Comparison of ENCODE assay signal across 32 cellular contexts in the genomic region with DNA sequence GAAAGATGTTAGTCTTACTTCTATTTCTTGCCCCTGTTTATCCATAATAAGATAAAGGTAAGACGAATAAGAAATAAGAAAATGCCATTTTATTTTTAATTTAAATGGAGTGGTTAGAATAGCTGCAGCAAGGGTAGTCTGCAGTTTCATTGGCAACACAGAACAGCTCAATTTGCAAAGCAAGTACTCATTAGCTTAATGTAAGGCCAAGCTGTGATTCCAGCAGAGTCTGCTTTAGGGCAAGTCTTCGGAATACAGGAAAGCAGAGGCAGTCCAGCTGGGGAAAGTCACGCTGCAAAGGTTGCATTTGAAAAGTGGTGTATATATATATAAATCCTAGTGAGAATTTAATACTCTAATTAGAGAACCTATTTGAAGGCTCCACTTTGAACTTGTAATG. TPM values are rescaled to one million over a fixed set of nuclear protein-coding genes. Genes with fewer than 3 reads are reported as not detected.
"Had no signal": no experiment of that assay in that cellular context is flagged by ENCODE, and none has a peak within 500 bp of the region (broad histone marks: within the 10 kb centered on the region; RNA-seq: fewer than 3 reads in every experiment).

No MANE protein-coding gene starts in this region.

- H3K36me3 Mint-ChIP-seq: immature natural killer cell; naive B cell; natural killer cell treated with Interleukin-12 subunit alpha and Interleukin-12 subunit beta and Interleukin-15 and Interleukin-18, amount 100 ng/mL, for 72 hours; stimulated activated effector memory CD8-positive, alpha-beta T cell treated with anti-CD3 and anti-CD28 coated beads, Interleukin-12 subunit alpha, Interleukin-12 subunit beta, amount 100 ng/mL, for 72 hours had no signal

- H3K27me3 ChIP-seq: colonic mucosa, gastrocnemius medialis, sigmoid colon, stomach, thyroid gland, vagina had no signal

- H3K27me3 Mint-ChIP-seq: dendritic cell treated with granulocyte-macrophage colony-stimulating factor and Interleukin-4, amounts not matched to agents 40 ng/mL and 50 ng/mL, for 4 days; naive B cell had no signal

- H3K36me3 ChIP-seq: colonic mucosa, gastrocnemius medialis, lower lobe of right lung, sigmoid colon, thyroid gland, vagina had no signal

- ATAC-seq: esophagus mucosa; gastrocnemius medialis; left colon; left ventricle myocardium superior; lower lobe of right lung; mucosa of descending colon; natural killer cell treated with Interleukin-12 subunit alpha and Interleukin-12 subunit beta and Interleukin-15 and Interleukin-18, amount 100 ng/mL, for 72 hours; psoas muscle; right cardiac atrium; stimulated activated effector memory CD8-positive, alpha-beta T cell treated with anti-CD3 and anti-CD28 coated beads, Interleukin-12 subunit alpha, Interleukin-12 subunit beta, amount 100 ng/mL, for 72 hours had no signal

- H3K27ac Mint-ChIP-seq: dendritic cell treated with granulocyte-macrophage colony-stimulating factor and Interleukin-4, amounts not matched to agents 40 ng/mL and 50 ng/mL, for 4 days; endodermal cell; immature natural killer cell; naive B cell; natural killer cell treated with Interleukin-12 subunit alpha and Interleukin-12 subunit beta and Interleukin-15 and Interleukin-18, amount 100 ng/mL, for 72 hours; stimulated activated effector memory CD8-positive, alpha-beta T cell treated with anti-CD3 and anti-CD28 coated beads, Interleukin-12 subunit alpha, Interleukin-12 subunit beta, amount 100 ng/mL, for 72 hours had no signal

- H3K4me3 ChIP-seq: colonic mucosa, gastrocnemius medialis, lower lobe of right lung, mucosa of descending colon, psoas muscle, sigmoid colon, stomach, thyroid gland, vagina had no signal

- H3K27ac ChIP-seq: colonic mucosa, epithelial cell of prostate, gastrocnemius medialis, lower lobe of right lung, psoas muscle, sigmoid colon, thyroid gland, vagina had no signal

- H3K9me3 Mint-ChIP-seq: dendritic cell treated with granulocyte-macrophage colony-stimulating factor and Interleukin-4, amounts not matched to agents 40 ng/mL and 50 ng/mL, for 4 days; endodermal cell; immature natural killer cell; naive B cell; natural killer cell treated with Interleukin-12 subunit alpha and Interleukin-12 subunit beta and Interleukin-15 and Interleukin-18, amount 100 ng/mL, for 72 hours; neural crest cell; stimulated activated effector memory CD8-positive, alpha-beta T cell treated with anti-CD3 and anti-CD28 coated beads, Interleukin-12 subunit alpha, Interleukin-12 subunit beta, amount 100 ng/mL, for 72 hours had no signal

- DNase-seq: colonic mucosa; effector CD8-positive, alpha-beta T cell; endodermal cell; foreskin fibroblast; gastrocnemius medialis; head of caudate nucleus; immature natural killer cell; kidney glomerular epithelial cell; left colon; left ventricle myocardium superior; lower lobe of right lung; mucosa of descending colon; naive B cell; psoas muscle; right cardiac atrium; sigmoid colon; stimulated activated CD4-positive, alpha-beta T cell treated with anti-CD3 and anti-CD28 coated beads, Interleukin-2, amount 100 ng/mL, for 24 hours; stimulated activated CD4-positive, alpha-beta T cell treated with anti-CD3 and anti-CD28 coated beads, Interleukin-4, amount 100 ng/mL, for 24 hours; stimulated activated naive CD4-positive, alpha-beta T cell treated with Interleukin-2 at 50 U/mL for 16 hours; stomach; thyroid gland; trophoblast cell had no signal

- H3K9me3 ChIP-seq: colonic mucosa, gastrocnemius medialis, lower lobe of right lung, mucosa of descending colon, psoas muscle, sigmoid colon, stomach, thyroid gland, vagina had no signal

- H3K4me1 ChIP-seq: colonic mucosa, gastrocnemius medialis, lower lobe of right lung, psoas muscle, sigmoid colon, thyroid gland, vagina had no signal

- H3K4me3 Mint-ChIP-seq: dendritic cell treated with granulocyte-macrophage colony-stimulating factor and Interleukin-4, amounts not matched to agents 40 ng/mL and 50 ng/mL, for 4 days; endodermal cell; immature natural killer cell; natural killer cell treated with Interleukin-12 subunit alpha and Interleukin-12 subunit beta and Interleukin-15 and Interleukin-18, amount 100 ng/mL, for 72 hours; neural crest cell; stimulated activated effector memory CD8-positive, alpha-beta T cell treated with anti-CD3 and anti-CD28 coated beads, Interleukin-12 subunit alpha, Interleukin-12 subunit beta, amount 100 ng/mL, for 72 hours had no signal

RNA-seq across cellular contexts. Expression of a gene that starts 59.0 kb away (rescaled TPM):
- total RNA-seq: endodermal cell; esophagus mucosa; gastrocnemius medialis; left ventricle myocardium superior; lower lobe of right lung; natural killer cell treated with Interleukin-12 subunit alpha and Interleukin-12 subunit beta and Interleukin-15 and Interleukin-18, amount 100 ng/mL, for 72 hours; neural crest cell; psoas muscle; renal cortical epithelial cell; right cardiac atrium; sigmoid colon; skeletal muscle tissue; subcutaneous adipose tissue; thyroid gland; vagina had no signal
- polyA plus RNA-seq: immature natural killer cell, psoas muscle, right cardiac atrium had no signal
